Comparison of ENCODE assay signal across 1 cellular context in the genomic region with DNA sequence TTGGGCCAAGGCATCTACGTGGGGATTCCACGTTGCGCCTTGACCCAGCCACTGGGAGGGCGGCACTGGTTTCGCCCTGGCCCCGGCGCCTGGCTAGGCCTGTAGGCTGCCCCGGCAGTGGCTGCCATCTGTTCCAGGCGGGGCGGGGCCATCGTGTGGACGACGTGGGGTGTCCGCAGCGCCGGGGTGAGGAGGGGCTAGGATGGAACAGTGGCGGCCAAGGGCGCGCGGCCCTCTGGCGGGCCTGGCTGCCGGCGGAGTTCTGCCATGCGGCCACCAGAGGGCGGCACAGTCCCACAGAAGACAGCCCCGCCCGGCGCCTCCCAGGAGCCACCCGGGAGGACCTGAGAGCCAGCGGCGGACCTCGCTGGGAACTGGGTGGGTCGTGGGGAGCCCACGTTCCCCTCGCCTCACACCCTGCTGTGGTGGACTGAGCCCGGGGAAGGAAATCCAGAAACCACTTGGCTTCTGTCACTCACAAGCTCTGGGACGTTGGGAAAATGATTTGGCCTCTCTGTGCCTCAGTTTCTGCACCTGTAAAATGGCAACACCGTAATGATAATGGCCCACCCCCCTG.
TF ChIP-seq lines count a peak whose summit lies in the region.

No MANE protein-coding gene starts in this region.

TF ChIP-seq in endothelial cell of umbilical vein, 7 proteins besides CTCF, POLR2A, EP300 and RAD21 (continued from another document):
- TF ChIP-seq, protein P1, sequence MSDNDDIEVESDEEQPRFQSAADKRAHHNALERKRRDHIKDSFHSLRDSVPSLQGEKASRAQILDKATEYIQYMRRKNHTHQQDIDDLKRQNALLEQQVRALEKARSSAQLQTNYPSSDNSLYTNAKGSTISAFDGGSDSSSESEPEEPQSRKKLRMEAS (IDR thresholded peaks at IDR 0.05; ENCODE audit: insufficient read depth, insufficient read length), result no peak
- TF ChIP-seq EZH2 (IDR thresholded peaks at IDR 0.05; ENCODE audit: borderline replicate concordance, low read depth, low read length, severe bottlenecking), result no peak
